18 cellular contexts compared by ENCODE assay signal in the genomic region with DNA sequence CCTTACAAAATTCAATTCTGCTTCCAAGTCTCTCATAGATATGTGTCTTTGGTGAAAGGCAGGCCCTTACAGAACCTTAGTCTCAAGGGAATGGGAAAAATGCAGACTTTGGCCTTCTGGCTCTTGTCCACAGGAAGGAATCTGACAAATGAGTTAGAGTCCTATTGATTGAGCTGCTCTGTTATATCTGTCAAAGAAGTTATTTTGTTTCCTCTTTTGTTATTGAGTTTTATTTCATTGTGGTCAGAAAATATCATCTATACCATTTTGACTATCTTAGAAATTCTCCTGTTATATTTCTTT.
DNase-seq lines count a peak whose midpoint lies in the region; ATAC-seq, FAIRE-seq and TF ChIP-seq lines count a peak whose summit lies in the region.
"Had no signal": no experiment of that assay in that cellular context is flagged by ENCODE, and none has a peak within 500 bp of the region (broad histone marks: within the 10 kb centered on the region; RNA-seq: fewer than 3 reads in every experiment).

No MANE protein-coding gene starts in this region.

- FAIRE-seq in urothelium cell line (lab: Jason Lieb, UNC), result no peak

- TF ChIP-seq CTCF in CD4-positive, alpha-beta T cell (IDR thresholded peaks at IDR 0.05), result no peak
- TF ChIP-seq CTCF in epithelial cell of proximal tubule (conservative IDR thresholded peaks at IDR 0.05; ENCODE audit: low read depth, low read length) (no peak), mesothelial cell of epicardium (IDR thresholded peaks at IDR 0.05; ENCODE audit: unreplicated experiment) (no peak)

- ATAC-seq in CD4-positive, alpha-beta T cell (ENCODE audit: poor library complexity), result no peak
- ATAC-seq in HG03442 (IDR thresholded peaks at IDR 0.05; ENCODE audit: unreplicated experiment), result no peak
- ATAC-seq: sciatic nerve had no signal

- H3K4me1 Mint-ChIP-seq in CD4-positive, alpha-beta T cell (ENCODE audit: low read depth), result peaks cover 14% of the 10 kb centered on the region
- peaks cover 19% of the 10 kb centered on the region for H3K4me1 Mint-ChIP-seq in mesothelial cell of epicardium

- H3K27ac Mint-ChIP-seq in CD4-positive, alpha-beta T cell, result peak overlapping the region; percentile 10
- peak overlapping the region; percentile 37 for H3K27ac Mint-ChIP-seq in mesothelial cell of epicardium
- H3K27ac Mint-ChIP-seq: B cell had no signal

- H3K4me3 Mint-ChIP-seq in CD4-positive, alpha-beta T cell, result no peak overlapping the region
- no peak overlapping the region for H3K4me3 Mint-ChIP-seq in mesothelial cell of epicardium
- H3K4me3 Mint-ChIP-seq: B cell had no signal

- no peak overlapping the region for H3K4me3 ChIP-seq in epithelial cell of proximal tubule (ENCODE audit: low read depth, low read length)
- H3K4me3 ChIP-seq: ascending aorta, esophagus muscularis mucosa had no signal

- CTCF ChIA-PET in CD4-positive, alpha-beta T cell (lab: Charles Lee), result no interaction called here

- peaks cover 28% of the 10 kb centered on the region for H3K36me3 Mint-ChIP-seq in CD4-positive, alpha-beta T cell (ENCODE audit: low read depth)
- peaks cover 21% of the 10 kb centered on the region for H3K36me3 Mint-ChIP-seq in mesothelial cell of epicardium

- H3K27me3 ChIP-seq in CD4-positive, alpha-beta T cell (ENCODE audit: control insufficient read depth, insufficient read depth, low read length), result no peaks in the 10 kb centered on the region
- H3K27me3 ChIP-seq: ascending aorta, esophagus muscularis mucosa had no signal

- H3K27ac ChIP-seq in CD4-positive, alpha-beta T cell (ENCODE audit: low read depth, low read length), result no peak overlapping the region
- H3K27ac ChIP-seq: ascending aorta, esophagus muscularis mucosa, RWPE1, WERI-Rb-1 had no signal

- POLR2A ChIA-PET in CD4-positive, alpha-beta T cell (lab: Charles Lee), result no interaction called here

- H3K9me3 Mint-ChIP-seq in CD4-positive, alpha-beta T cell, result peaks cover 4% of the 10 kb centered on the region
- peaks cover 20% of the 10 kb centered on the region for H3K9me3 Mint-ChIP-seq in mesothelial cell of epicardium

- intact Hi-C loops in CD4-positive, alpha-beta T cell (cut with DNase I, micrococcal nuclease), result no loop called here

- H3K27me3 Mint-ChIP-seq in CD4-positive, alpha-beta T cell, result no peaks in the 10 kb centered on the region
- H3K27me3 Mint-ChIP-seq in mesothelial cell of epicardium (ENCODE audit: low read depth), result no peaks in the 10 kb centered on the region
- H3K27me3 Mint-ChIP-seq: B cell had no signal

- H3K9me3 ChIP-seq in CD4-positive, alpha-beta T cell (ENCODE audit: control insufficient read depth, low read length), result no peaks in the 10 kb centered on the region
- H3K9me3 ChIP-seq: ascending aorta, esophagus muscularis mucosa had no signal

- no peak for DNase-seq in CD4-positive, alpha-beta T cell
- DNase-seq in HuH-7.5 (ENCODE audit: low spot score) (peak; percentile 10), epithelial cell of proximal tubule (ENCODE audit: low read depth) (peak; percentile 16), mesothelial cell of epicardium (ENCODE audit: low spot score in 2 of 2, unreplicated experiment in 2 of 2) (no peak), urothelium cell line (ENCODE audit: low spot score) (no peak), kidney glomerular epithelial cell (lab: John Stamatoyannopoulos, UW) (no peak)
- DNase-seq in activated naive CD4-positive, alpha-beta T cell treated with anti-CD3 and anti-CD28 coated beads, Interleukin-2, amount 50 U/mL, for 16 hours, result no peak
- DNase-seq: activated effector memory CD4-positive, alpha-beta T cell treated with Interleukin-2 at 50 U/mL for 16 hours; DMS 273 treated with DMSO at 0.1 percent for 48 hours; head of caudate nucleus; NCI-H146; WERI-Rb-1 had no signal

Comparison
In these comparisons a context has a peak if more than half of its experiments do, and no peak if none do; other contexts are left out.
1. DNase-seq: peak in HuH-7.5 (single experiment) and epithelial cell of proximal tubule (single experiment); none in CD4-positive, alpha-beta T cell (0 of 10), mesothelial cell of epicardium (0 of 2), urothelium cell line (single experiment), kidney glomerular epithelial cell (single experiment) and activated naive CD4-positive, alpha-beta T cell treated with anti-CD3 and anti-CD28 coated beads, Interleukin-2, amount 50 U/mL, for 16 hours (single experiment).